21 cellular contexts compared by ENCODE assay signal in genomic region chr10:112741830-112742402, GRCh38.
A peak's percentile ranks its signal among the peaks of the same experiment; 100 is the strongest.
DNase-seq lines count a peak whose midpoint lies in the region; ATAC-seq and TF ChIP-seq lines count a peak whose summit lies in the region.
"Had no signal": no experiment of that assay in that cellular context is flagged by ENCODE, and none has a peak within 500 bp of the region (broad histone marks: within the 10 kb centered on the region; RNA-seq: fewer than 3 reads in every experiment).

No MANE protein-coding gene starts in this region.

- H3K4me3 ChIP-seq in RWPE2 (ENCODE audit: severe bottlenecking), result no peak overlapping the region
- H3K4me3 ChIP-seq in transverse colon, result no peak overlapping the region
- H3K4me3 ChIP-seq: skin epidermis, tibial nerve had no signal

- TF ChIP-seq POLR2A in transverse colon (IDR thresholded peaks at IDR 0.05), result no peak

- in situ Hi-C loops in transverse colon (cut with MboI; ENCODE audit: low pct_ligation_motif_present in 1 of 4, low pct_unique_long_range_greater_than_20kb in 1 of 4, low sequenced_read_pairs in 3 of 4), result loop anchor here in 1 of 4 donors (25.0 kb wide), 1 partner anchor 370 kb away; no protein-coding TSS in a partner anchor

- intact Hi-C loops in transverse colon (cut with DNase I; ENCODE audit: low total_unique reads), result no loop called here

- DNase-seq in NCI-H748 (lab: John Stamatoyannopoulos, UW; ENCODE audit: unreplicated experiment) (peak; percentile 21), NCI-H748 treated with DMSO at 0.1 percent for 48 hours (lab: John Stamatoyannopoulos, UW) (no peak), RWPE2 (ENCODE audit: low spot score) (no peak), left lobe of liver (ENCODE audit: low spot score) (no peak), transverse colon (peak; percentile 23), HuH-7 (ENCODE audit: low spot score) (no peak)
- DNase-seq: activated CD4-positive, CD25-positive, alpha-beta regulatory T cell; activated CD8-positive, alpha-beta memory T cell treated with anti-CD3 and anti-CD28 coated beads, Interleukin-2, amount 10 ng/mL, durations not matched to agents 7 days and 5 days; activated effector memory CD4-positive, alpha-beta T cell treated with anti-CD3 and anti-CD28 coated beads, Interleukin-2, amount 50 U/mL, for 16 hours; amygdala; glutamatergic neuron; Karpas-422; NCI-H187 treated with DMSO at 0.1 percent for 48 hours; NCI-H82; occipital lobe; T-helper 17 cell had no signal

- no peak for TF ChIP-seq EP300 in transverse colon (IDR thresholded peaks at IDR 0.05; ENCODE audit: low read depth)

- peak; percentile 78 for ATAC-seq in RWPE2 (ENCODE audit: low read depth)
- peak; percentile 56 for ATAC-seq in left lobe of liver
- ATAC-seq in GM21737 (IDR thresholded peaks at IDR 0.05; ENCODE audit: unreplicated experiment), result no peak
- ATAC-seq in HG03442 (IDR thresholded peaks at IDR 0.05; ENCODE audit: unreplicated experiment), result no peak
- ATAC-seq: activated CD8-positive, alpha-beta memory T cell treated with anti-CD3 and anti-CD28 coated beads, Interleukin-2, amount 10 ng/mL, durations not matched to agents 7 days and 5 days; stimulated activated effector memory CD8-positive, alpha-beta T cell treated with anti-CD3 and anti-CD28 coated beads, Interleukin-12 subunit alpha, Interleukin-12 subunit beta, amount 100 ng/mL, for 72 hours; T-helper 17 cell had no signal

- H3K27me3 ChIP-seq in RWPE2 (ENCODE audit: insufficient read depth, poor library complexity, severe bottlenecking), result no peaks in the 10 kb centered on the region
- no peaks in the 10 kb centered on the region for H3K27me3 ChIP-seq in transverse colon
- H3K27me3 ChIP-seq: tibial nerve had no signal

- H3K27ac ChIP-seq in RWPE2 (ENCODE audit: poor library complexity, severe bottlenecking), result peak overlapping the region; percentile 77
- peak overlapping the region; percentile 24 to 75 (median 65) for H3K27ac ChIP-seq in transverse colon
- H3K27ac ChIP-seq: skin epidermis, tibial nerve had no signal

- H3K36me3 ChIP-seq in RWPE2 (ENCODE audit: low read depth) (no peaks in the 10 kb centered on the region), transverse colon (no peaks in the 10 kb centered on the region)
- H3K36me3 ChIP-seq: tibial nerve had no signal

- H3K9me3 ChIP-seq in RWPE2 (ENCODE audit: severe bottlenecking), result no peaks in the 10 kb centered on the region
- no peaks in the 10 kb centered on the region for H3K9me3 ChIP-seq in transverse colon
- H3K9me3 ChIP-seq: tibial nerve had no signal

- H3K4me1 ChIP-seq in RWPE2 (ENCODE audit: insufficient read depth, poor library complexity, severe bottlenecking), result peaks cover 31% of the 10 kb centered on the region
- peaks cover 4 to 59% (median 40%) of the 10 kb centered on the region in 4 donors for H3K4me1 ChIP-seq in transverse colon

- WGBS in transverse colon (ENCODE audit: low coverage in 1 of 2), 2 donors, result 19 to 48% methylated on average over 3 of the region's 3 CpGs

- TF ChIP-seq CTCF in RWPE2 (IDR thresholded peaks at IDR 0.05; ENCODE audit: poor library complexity, severe bottlenecking) (no peak), transverse colon (IDR thresholded peaks at IDR 0.05) (no peak)

Comparison
In these comparisons a context has a peak if more than half of its experiments do, and no peak if none do; other contexts are left out.
1. DNase-seq: peak in NCI-H748 (single experiment) and transverse colon (single experiment); none in NCI-H748 treated with DMSO at 0.1 percent for 48 hours (single experiment), RWPE2 (single experiment), left lobe of liver (single experiment) and HuH-7 (single experiment).
2. ATAC-seq: peak in RWPE2 (single experiment) and left lobe of liver (single experiment); none in GM21737 (single experiment) and HG03442 (single experiment).